2 cellular contexts compared by ENCODE assay signal in the genomic region with DNA sequence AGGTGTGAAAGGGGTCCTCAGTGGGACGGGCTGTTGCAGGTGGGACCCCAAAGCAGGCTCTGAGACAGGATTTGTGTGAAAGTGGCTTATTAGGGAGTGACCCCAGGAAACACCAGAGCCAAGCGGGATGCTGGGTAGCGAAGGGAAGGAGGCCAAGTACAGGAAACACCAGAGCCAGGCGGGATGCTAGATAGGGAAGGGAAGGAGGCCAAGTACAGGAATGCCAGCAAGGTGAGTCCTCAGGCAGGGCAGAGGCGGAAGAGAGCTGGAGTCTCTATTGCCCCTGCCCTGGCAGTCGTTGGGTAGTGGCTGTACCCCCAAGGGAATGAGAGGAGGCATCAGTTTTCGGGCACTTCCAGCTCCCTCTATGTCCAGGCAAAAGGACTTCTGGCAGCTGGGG.
A peak's percentile ranks its signal among the peaks of the same experiment; 100 is the strongest.
TF ChIP-seq lines count a peak whose summit lies in the region.

No MANE protein-coding gene starts in this region.

TF ChIP-seq in liver, 16 proteins besides CTCF, POLR2A, EP300 and RAD21 (continued from another document):
- TF ChIP-seq, protein P1, sequence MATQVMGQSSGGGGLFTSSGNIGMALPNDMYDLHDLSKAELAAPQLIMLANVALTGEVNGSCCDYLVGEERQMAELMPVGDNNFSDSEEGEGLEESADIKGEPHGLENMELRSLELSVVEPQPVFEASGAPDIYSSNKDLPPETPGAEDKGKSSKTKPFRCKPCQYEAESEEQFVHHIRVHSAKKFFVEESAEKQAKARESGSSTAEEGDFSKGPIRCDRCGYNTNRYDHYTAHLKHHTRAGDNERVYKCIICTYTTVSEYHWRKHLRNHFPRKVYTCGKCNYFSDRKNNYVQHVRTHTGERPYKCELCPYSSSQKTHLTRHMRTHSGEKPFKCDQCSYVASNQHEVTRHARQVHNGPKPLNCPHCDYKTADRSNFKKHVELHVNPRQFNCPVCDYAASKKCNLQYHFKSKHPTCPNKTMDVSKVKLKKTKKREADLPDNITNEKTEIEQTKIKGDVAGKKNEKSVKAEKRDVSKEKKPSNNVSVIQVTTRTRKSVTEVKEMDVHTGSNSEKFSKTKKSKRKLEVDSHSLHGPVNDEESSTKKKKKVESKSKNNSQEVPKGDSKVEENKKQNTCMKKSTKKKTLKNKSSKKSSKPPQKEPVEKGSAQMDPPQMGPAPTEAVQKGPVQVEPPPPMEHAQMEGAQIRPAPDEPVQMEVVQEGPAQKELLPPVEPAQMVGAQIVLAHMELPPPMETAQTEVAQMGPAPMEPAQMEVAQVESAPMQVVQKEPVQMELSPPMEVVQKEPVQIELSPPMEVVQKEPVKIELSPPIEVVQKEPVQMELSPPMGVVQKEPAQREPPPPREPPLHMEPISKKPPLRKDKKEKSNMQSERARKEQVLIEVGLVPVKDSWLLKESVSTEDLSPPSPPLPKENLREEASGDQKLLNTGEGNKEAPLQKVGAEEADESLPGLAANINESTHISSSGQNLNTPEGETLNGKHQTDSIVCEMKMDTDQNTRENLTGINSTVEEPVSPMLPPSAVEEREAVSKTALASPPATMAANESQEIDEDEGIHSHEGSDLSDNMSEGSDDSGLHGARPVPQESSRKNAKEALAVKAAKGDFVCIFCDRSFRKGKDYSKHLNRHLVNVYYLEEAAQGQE (IDR thresholded peaks at IDR 0.05), result no peak
- TF ChIP-seq, protein P2, sequence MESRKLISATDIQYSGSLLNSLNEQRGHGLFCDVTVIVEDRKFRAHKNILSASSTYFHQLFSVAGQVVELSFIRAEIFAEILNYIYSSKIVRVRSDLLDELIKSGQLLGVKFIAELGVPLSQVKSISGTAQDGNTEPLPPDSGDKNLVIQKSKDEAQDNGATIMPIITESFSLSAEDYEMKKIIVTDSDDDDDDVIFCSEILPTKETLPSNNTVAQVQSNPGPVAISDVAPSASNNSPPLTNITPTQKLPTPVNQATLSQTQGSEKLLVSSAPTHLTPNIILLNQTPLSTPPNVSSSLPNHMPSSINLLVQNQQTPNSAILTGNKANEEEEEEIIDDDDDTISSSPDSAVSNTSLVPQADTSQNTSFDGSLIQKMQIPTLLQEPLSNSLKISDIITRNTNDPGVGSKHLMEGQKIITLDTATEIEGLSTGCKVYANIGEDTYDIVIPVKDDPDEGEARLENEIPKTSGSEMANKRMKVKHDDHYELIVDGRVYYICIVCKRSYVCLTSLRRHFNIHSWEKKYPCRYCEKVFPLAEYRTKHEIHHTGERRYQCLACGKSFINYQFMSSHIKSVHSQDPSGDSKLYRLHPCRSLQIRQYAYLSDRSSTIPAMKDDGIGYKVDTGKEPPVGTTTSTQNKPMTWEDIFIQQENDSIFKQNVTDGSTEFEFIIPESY (IDR thresholded peaks at IDR 0.05), result no peak
- TF ChIP-seq YY1 (IDR thresholded peaks at IDR 0.05) (no peak), TAF1 (conservative IDR thresholded peaks at IDR 0.05) (no peak), HNF4G (IDR thresholded peaks at IDR 0.05) (no peak), NR2F2 (IDR thresholded peaks at IDR 0.05) (peak; percentile 26), RXRA (IDR thresholded peaks at IDR 0.05) (peak; percentile 45 to 64), EGR1 (IDR thresholded peaks at IDR 0.05; ENCODE audit: low read depth in 2 of 2) (no peak), HNF4A (conservative IDR thresholded peaks at IDR 0.05) (peak in 1 of 2 donors; percentile 30), JUND (IDR thresholded peaks at IDR 0.05) (no peak), GABPA (IDR thresholded peaks at IDR 0.05 in 1 of 2, conservative IDR thresholded peaks at IDR 0.05 in 1 of 2) (no peak), FOXA2 (IDR thresholded peaks at IDR 0.05) (no peak)
- TF ChIP-seq, protein P3, sequence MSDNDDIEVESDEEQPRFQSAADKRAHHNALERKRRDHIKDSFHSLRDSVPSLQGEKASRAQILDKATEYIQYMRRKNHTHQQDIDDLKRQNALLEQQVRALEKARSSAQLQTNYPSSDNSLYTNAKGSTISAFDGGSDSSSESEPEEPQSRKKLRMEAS (IDR thresholded peaks at IDR 0.05), result peak; percentile 5
- TF ChIP-seq, protein P4, sequence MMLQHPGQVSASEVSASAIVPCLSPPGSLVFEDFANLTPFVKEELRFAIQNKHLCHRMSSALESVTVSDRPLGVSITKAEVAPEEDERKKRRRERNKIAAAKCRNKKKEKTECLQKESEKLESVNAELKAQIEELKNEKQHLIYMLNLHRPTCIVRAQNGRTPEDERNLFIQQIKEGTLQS (IDR thresholded peaks at IDR 0.05), result no peak

TF ChIP-seq in HepG2, 621 proteins besides CTCF, POLR2A, EP300 and RAD21 (continued from another document):
- TF ChIP-seq HNRNPH1 (optimal IDR thresholded peaks at IDR 0.05; ENCODE audit: low read depth, low read length), result no peak
- TF ChIP-seq TBL1XR1 (IDR thresholded peaks at IDR 0.05; ENCODE audit: borderline replicate concordance, low read length, partially characterized antibody), result no peak
- no peak for TF ChIP-seq ZNF563 (CRISPR knock-in tag; IDR thresholded peaks at IDR 0.05)
- no peak for TF ChIP-seq KDM5A (IDR thresholded peaks at IDR 0.05; ENCODE audit: borderline replicate concordance, low read length)
- TF ChIP-seq, protein P5, sequence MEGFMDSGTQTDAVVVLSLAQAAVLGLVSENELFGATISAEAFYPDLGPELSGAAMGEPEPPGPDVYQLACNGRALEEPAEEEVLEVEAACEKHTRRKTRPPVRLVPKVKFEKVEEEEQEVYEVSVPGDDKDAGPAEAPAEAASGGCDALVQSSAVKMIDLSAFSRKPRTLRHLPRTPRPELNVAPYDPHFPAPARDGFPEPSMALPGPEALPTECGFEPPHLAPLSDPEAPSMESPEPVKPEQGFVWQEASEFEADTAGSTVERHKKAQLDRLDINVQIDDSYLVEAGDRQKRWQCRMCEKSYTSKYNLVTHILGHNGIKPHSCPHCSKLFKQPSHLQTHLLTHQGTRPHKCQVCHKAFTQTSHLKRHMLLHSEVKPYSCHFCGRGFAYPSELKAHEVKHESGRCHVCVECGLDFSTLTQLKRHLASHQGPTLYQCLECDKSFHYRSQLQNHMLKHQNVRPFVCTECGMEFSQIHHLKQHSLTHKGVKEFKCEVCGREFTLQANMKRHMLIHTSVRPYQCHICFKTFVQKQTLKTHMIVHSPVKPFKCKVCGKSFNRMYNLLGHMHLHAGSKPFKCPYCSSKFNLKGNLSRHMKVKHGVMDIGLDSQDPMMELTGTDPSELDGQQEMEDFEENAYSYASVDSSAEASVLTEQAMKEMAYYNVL (CRISPR knock-in tag; IDR thresholded peaks at IDR 0.05; ENCODE audit: borderline replicate concordance), result no peak
- no peak for TF ChIP-seq NFYB (CRISPR knock-in tag; IDR thresholded peaks at IDR 0.05)
- TF ChIP-seq, protein P6, sequence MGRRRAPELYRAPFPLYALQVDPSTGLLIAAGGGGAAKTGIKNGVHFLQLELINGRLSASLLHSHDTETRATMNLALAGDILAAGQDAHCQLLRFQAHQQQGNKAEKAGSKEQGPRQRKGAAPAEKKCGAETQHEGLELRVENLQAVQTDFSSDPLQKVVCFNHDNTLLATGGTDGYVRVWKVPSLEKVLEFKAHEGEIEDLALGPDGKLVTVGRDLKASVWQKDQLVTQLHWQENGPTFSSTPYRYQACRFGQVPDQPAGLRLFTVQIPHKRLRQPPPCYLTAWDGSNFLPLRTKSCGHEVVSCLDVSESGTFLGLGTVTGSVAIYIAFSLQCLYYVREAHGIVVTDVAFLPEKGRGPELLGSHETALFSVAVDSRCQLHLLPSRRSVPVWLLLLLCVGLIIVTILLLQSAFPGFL (CRISPR knock-in tag; IDR thresholded peaks at IDR 0.05), result no peak
- TF ChIP-seq MIER2 (CRISPR knock-in tag; IDR thresholded peaks at IDR 0.05), result no peak
- TF ChIP-seq SP2 (CRISPR knock-in tag; IDR thresholded peaks at IDR 0.05), result no peak
- TF ChIP-seq, protein P7, sequence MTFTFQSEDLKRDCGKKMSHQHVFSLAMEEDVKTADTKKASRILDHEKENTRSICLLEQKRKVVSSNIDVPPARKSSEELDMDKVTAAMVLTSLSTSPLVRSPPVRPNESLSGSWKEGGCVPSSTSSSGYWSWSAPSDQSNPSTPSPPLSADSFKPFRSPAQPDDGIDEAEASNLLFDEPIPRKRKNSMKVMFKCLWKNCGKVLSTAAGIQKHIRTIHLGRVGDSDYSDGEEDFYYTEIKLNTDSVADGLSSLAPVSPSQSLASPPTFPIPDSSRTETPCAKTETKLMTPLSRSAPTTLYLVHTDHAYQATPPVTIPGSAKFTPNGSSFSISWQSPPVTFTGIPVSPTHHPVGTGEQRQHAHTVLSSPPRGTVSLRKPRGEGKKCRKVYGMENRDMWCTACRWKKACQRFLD (CRISPR knock-in tag; IDR thresholded peaks at IDR 0.05; ENCODE audit: borderline replicate concordance), result no peak
- TF ChIP-seq PCBP2 (optimal IDR thresholded peaks at IDR 0.05; ENCODE audit: low read depth, low read length, poor library complexity, severe bottlenecking), result no peak
- TF ChIP-seq CENPX (CRISPR knock-in tag; IDR thresholded peaks at IDR 0.05), result no peak
- TF ChIP-seq, protein P8, sequence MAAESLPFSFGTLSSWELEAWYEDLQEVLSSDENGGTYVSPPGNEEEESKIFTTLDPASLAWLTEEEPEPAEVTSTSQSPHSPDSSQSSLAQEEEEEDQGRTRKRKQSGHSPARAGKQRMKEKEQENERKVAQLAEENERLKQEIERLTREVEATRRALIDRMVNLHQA (CRISPR knock-in tag; IDR thresholded peaks at IDR 0.05), result no peak
